In the genomic region with DNA sequence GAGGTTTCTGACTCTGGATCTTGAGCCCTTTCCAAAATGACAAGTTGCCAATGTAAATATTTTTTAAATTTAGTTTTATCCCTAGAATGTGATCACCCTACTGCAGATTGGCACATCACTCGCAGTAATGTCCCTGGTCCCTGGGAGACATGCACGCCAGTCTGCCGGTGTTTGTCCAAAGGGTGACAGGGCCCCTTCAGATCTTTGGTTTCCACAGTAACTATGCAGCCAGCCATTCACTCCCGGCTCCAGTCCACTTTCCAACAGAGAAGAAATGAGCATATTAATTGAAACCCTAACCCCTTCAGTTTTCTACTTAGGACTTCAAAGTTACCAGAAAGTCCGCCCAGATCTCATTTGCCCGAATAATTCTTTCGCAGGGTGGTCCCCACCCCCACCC, we compare ENCODE assay signal across 1 cellular context.
TF ChIP-seq lines count a peak whose summit lies in the region.

No MANE protein-coding gene starts in this region.

TF ChIP-seq in HepG2, 621 proteins besides CTCF, POLR2A, EP300 and RAD21:
- no peak for TF ChIP-seq BRD4 (CRISPR knock-in tag; IDR thresholded peaks at IDR 0.05)
- TF ChIP-seq ZNF768 (CRISPR knock-in tag; IDR thresholded peaks at IDR 0.05), result no peak
- peak; percentile 1; the same call in 1 of the 2 replicates for TF ChIP-seq SMC3 (IDR thresholded peaks at IDR 0.05; ENCODE audit: low read length)
